Comparison of ENCODE assay signal across 19 cellular contexts in genomic region chr17:4335185-4335584, GRCh38.
DNase-seq lines count a peak whose midpoint lies in the region; ATAC-seq lines count a peak whose summit lies in the region.
"Had no signal": no experiment of that assay in that cellular context is flagged by ENCODE, and none has a peak within 500 bp of the region (broad histone marks: within the 10 kb centered on the region; RNA-seq: fewer than 3 reads in every experiment).

No MANE protein-coding gene starts in this region.

- H3K27ac ChIP-seq in SK-N-MC (peak overlapping the region; percentile 53; the same call in 1 of the 2 replicates), epithelial cell of prostate (peak overlapping the region; percentile 98)
- H3K27ac ChIP-seq: breast epithelium, heart right ventricle, neural progenitor cell had no signal

- no peaks in the 10 kb centered on the region for H3K27me3 Mint-ChIP-seq in activated naive CD4-positive, alpha-beta T cell treated with anti-CD3 and anti-CD28 coated beads, Interleukin-2, amount 50 U/mL, for 24 hours
- no peaks in the 10 kb centered on the region for H3K27me3 Mint-ChIP-seq in stimulated activated naive CD8-positive, alpha-beta T cell treated with anti-CD3 and anti-CD28 coated beads, Interleukin-15, Interleukin-2, amounts not matched to agents 100 ng/mL and 50 ng/mL, for 24 hours

- no peaks in the 10 kb centered on the region for H3K9me3 ChIP-seq in SK-N-MC (ENCODE audit: low read depth, low read length)
- H3K9me3 ChIP-seq: breast epithelium, HAP-1, heart right ventricle had no signal

- no peak for ATAC-seq in HG03354 (IDR thresholded peaks at IDR 0.05; ENCODE audit: poor library complexity, severe bottlenecking, unreplicated experiment)
- no peak for ATAC-seq in HG03097 (IDR thresholded peaks at IDR 0.05; ENCODE audit: low FRiP score, unreplicated experiment)
- ATAC-seq: heart right ventricle had no signal

- H3K27ac Mint-ChIP-seq in activated naive CD4-positive, alpha-beta T cell treated with anti-CD3 and anti-CD28 coated beads, Interleukin-2, amount 50 U/mL, for 24 hours, result peak overlapping the region; percentile 69
- peak overlapping the region; percentile 46 for H3K27ac Mint-ChIP-seq in stimulated activated naive CD8-positive, alpha-beta T cell treated with anti-CD3 and anti-CD28 coated beads, Interleukin-15, Interleukin-2, amounts not matched to agents 100 ng/mL and 50 ng/mL, for 24 hours
- H3K27ac Mint-ChIP-seq: neural progenitor cell had no signal

- DNase-seq in activated naive CD4-positive, alpha-beta T cell treated with anti-CD3 and anti-CD28 coated beads, Interleukin-2, amount 50 U/mL, for 16 hours, result no peak
- DNase-seq in SK-N-MC (ENCODE audit: low read depth, low spot score) (no peak), epithelial cell of prostate (ENCODE audit: low read depth, low spot score) (no peak), NCI-H1092 treated with DMSO at 0.1 percent for 48 hours (lab: John Stamatoyannopoulos, UW) (no peak)
- DNase-seq: activated CD4-positive, alpha-beta T cell treated with anti-CD3 and anti-CD28 coated beads, Interleukin-2, amount 50 U/mL, for 1 hour; heart right ventricle; islet precursor cell; mesenchymal stem cell; NCI-H345; retina; Right ventricle myocardium superior; T-helper 9 cell had no signal

- H3K4me3 Mint-ChIP-seq in activated naive CD4-positive, alpha-beta T cell treated with anti-CD3 and anti-CD28 coated beads, Interleukin-2, amount 50 U/mL, for 24 hours, result peak overlapping the region; percentile 62
- peak overlapping the region; percentile 0 for H3K4me3 Mint-ChIP-seq in stimulated activated naive CD8-positive, alpha-beta T cell treated with anti-CD3 and anti-CD28 coated beads, Interleukin-15, Interleukin-2, amounts not matched to agents 100 ng/mL and 50 ng/mL, for 24 hours
- H3K4me3 Mint-ChIP-seq: neural progenitor cell had no signal

- no peaks in the 10 kb centered on the region for H3K36me3 ChIP-seq in SK-N-MC (ENCODE audit: insufficient read depth, low read length)
- H3K36me3 ChIP-seq: breast epithelium, HAP-1, heart right ventricle, neural progenitor cell had no signal

- H3K4me1 Mint-ChIP-seq in activated naive CD4-positive, alpha-beta T cell treated with anti-CD3 and anti-CD28 coated beads, Interleukin-2, amount 50 U/mL, for 24 hours, result peaks cover 72% of the 10 kb centered on the region
- peaks cover 62% of the 10 kb centered on the region for H3K4me1 Mint-ChIP-seq in stimulated activated naive CD8-positive, alpha-beta T cell treated with anti-CD3 and anti-CD28 coated beads, Interleukin-15, Interleukin-2, amounts not matched to agents 100 ng/mL and 50 ng/mL, for 24 hours (ENCODE audit: low read depth)

- no peak overlapping the region for H3K9ac ChIP-seq in SK-N-MC (ENCODE audit: insufficient read length)
- H3K9ac ChIP-seq: neural progenitor cell had no signal

- no peaks in the 10 kb centered on the region for H3K9me3 Mint-ChIP-seq in activated naive CD4-positive, alpha-beta T cell treated with anti-CD3 and anti-CD28 coated beads, Interleukin-2, amount 50 U/mL, for 24 hours
- H3K9me3 Mint-ChIP-seq in stimulated activated naive CD8-positive, alpha-beta T cell treated with anti-CD3 and anti-CD28 coated beads, Interleukin-15, Interleukin-2, amounts not matched to agents 100 ng/mL and 50 ng/mL, for 24 hours, result no peaks in the 10 kb centered on the region
- H3K9me3 Mint-ChIP-seq: neural progenitor cell had no signal

- no peak overlapping the region for H3K4me3 ChIP-seq in SK-N-MC
- H3K4me3 ChIP-seq: breast epithelium, HAP-1, heart right ventricle, neural progenitor cell had no signal

- peaks cover 6% of the 10 kb centered on the region for H3K36me3 Mint-ChIP-seq in activated naive CD4-positive, alpha-beta T cell treated with anti-CD3 and anti-CD28 coated beads, Interleukin-2, amount 50 U/mL, for 24 hours
- peaks cover 5% of the 10 kb centered on the region for H3K36me3 Mint-ChIP-seq in stimulated activated naive CD8-positive, alpha-beta T cell treated with anti-CD3 and anti-CD28 coated beads, Interleukin-15, Interleukin-2, amounts not matched to agents 100 ng/mL and 50 ng/mL, for 24 hours (ENCODE audit: low read depth)
